In the genomic region with DNA sequence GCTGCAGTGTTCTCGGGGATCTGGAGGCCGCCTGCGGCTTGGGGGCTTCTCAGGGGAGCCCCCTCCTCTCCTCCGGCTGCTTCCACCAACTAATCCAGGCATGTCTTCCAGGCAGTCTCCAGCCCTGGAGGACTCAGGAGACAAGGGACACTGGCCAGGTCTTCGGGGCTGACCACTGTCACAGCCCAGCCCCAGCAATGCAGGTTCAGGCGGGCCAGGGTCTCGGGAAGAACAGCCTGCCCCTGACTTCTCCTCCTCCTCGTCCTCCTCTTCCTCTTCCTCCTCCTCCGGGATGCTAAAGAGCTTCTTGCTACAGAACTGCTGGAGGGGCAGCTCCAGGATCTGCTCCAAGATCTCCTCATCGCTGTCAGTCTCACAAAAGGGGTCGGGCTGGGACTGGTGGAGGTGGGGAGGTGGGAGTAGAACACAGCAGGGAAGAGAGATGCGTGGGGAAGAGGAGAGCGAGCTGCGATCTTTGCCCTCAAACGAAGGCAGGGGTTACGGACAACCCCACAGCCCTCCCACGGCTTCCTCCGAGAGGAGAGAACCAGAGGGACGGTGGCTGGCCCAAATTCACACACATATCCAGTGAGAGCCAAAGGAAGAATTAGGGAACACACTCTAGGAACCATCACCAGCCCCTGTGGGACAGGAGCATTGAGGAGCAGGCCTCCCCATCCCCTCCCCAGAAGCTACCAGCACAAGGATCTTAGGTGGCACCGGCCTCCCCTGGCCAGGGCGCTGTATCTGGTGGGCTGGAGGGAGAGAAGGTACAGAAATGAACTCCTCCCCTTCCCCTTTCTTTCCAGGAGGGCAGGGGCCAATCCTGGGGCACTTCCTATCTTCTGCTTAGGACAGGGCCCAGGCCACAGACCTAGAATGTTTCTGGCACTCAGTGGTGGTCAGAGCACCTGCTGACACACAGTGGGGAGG, we compare ENCODE assay signal across 26 cellular contexts. TPM values are rescaled to one million over a fixed set of nuclear protein-coding genes. Genes with fewer than 3 reads are reported as not detected.
DNase-seq lines count a peak whose midpoint lies in the region; ATAC-seq and TF ChIP-seq lines count a peak whose summit lies in the region.
"Had no signal": no experiment of that assay in that cellular context is flagged by ENCODE, and none has a peak within 500 bp of the region (broad histone marks: within the 10 kb centered on the region; RNA-seq: fewer than 3 reads in every experiment).

No MANE protein-coding gene starts in this region.

- no peaks in the 10 kb centered on the region for H3K79me2 ChIP-seq in neural progenitor cell (ENCODE audit: low read depth)

- H3K4me3 Mint-ChIP-seq in activated CD8-positive, alpha-beta memory T cell treated with anti-CD3 and anti-CD28 coated beads, Interleukin-2, amount 10 ng/mL, durations not matched to agents 7 days and 5 days: no peak overlapping the region
- H3K4me3 Mint-ChIP-seq in T-helper 17 cell (no peak overlapping the region), neural progenitor cell (no peak overlapping the region)
- H3K4me3 Mint-ChIP-seq: activated CD4-positive, alpha-beta T cell treated with anti-CD3 and anti-CD28 coated beads for 36 hours; nephron progenitor cell; stimulated activated effector memory CD8-positive, alpha-beta T cell treated with anti-CD3 and anti-CD28 coated beads, Interleukin-12 subunit alpha, Interleukin-12 subunit beta, amount 100 ng/mL, for 72 hours had no signal

- H3K4me1 Mint-ChIP-seq in activated CD8-positive, alpha-beta memory T cell treated with anti-CD3 and anti-CD28 coated beads, Interleukin-2, amount 10 ng/mL, durations not matched to agents 7 days and 5 days: no peaks in the 10 kb centered on the region
- H3K4me1 Mint-ChIP-seq in T-helper 17 cell (peaks cover under 1% of the 10 kb centered on the region), neural progenitor cell (peaks cover 30% of the 10 kb centered on the region)
- H3K4me1 Mint-ChIP-seq: stimulated activated effector memory CD8-positive, alpha-beta T cell treated with anti-CD3 and anti-CD28 coated beads, Interleukin-12 subunit alpha, Interleukin-12 subunit beta, amount 100 ng/mL, for 72 hours had no signal

- H3K36me3 Mint-ChIP-seq in activated CD8-positive, alpha-beta memory T cell treated with anti-CD3 and anti-CD28 coated beads, Interleukin-2, amount 10 ng/mL, durations not matched to agents 7 days and 5 days: peaks cover 2% of the 10 kb centered on the region
- H3K36me3 Mint-ChIP-seq in T-helper 17 cell (ENCODE audit: low read depth) (no peaks in the 10 kb centered on the region), neural progenitor cell (no peaks in the 10 kb centered on the region)

- CTCF ChIA-PET in activated CD8-positive, alpha-beta memory T cell treated with anti-CD3 and anti-CD28 coated beads, Interleukin-2, amount 10 ng/mL, durations not matched to agents 7 days and 5 days (lab: Charles Lee): interaction anchor here (1.3 to 2.1 kb wide), 3 partner anchors 8 to 108 kb away, joined by 3 to 6 read pairs (median 5); a partner anchor contains a TSS

- no peak overlapping the region for H2AFZ ChIP-seq in neural progenitor cell (replicated peaks)

- no peaks in the 10 kb centered on the region for H3K36me3 ChIP-seq in heart left ventricle
- no peaks in the 10 kb centered on the region for H3K36me3 ChIP-seq in lower lobe of right lung
- H3K36me3 ChIP-seq in neural progenitor cell: no peaks in the 10 kb centered on the region
- H3K36me3 ChIP-seq: heart right ventricle, left ventricle myocardium inferior, prostate gland had no signal

- no peak overlapping the region for H3K27ac ChIP-seq in heart left ventricle
- no peak overlapping the region for H3K27ac ChIP-seq in lower lobe of right lung
- no peak overlapping the region for H3K27ac ChIP-seq in neural progenitor cell
- H3K27ac ChIP-seq: C4-2B, heart right ventricle, KMS-11, left ventricle myocardium inferior, prostate gland, skin epidermis had no signal

- H3F3A ChIP-seq in neural progenitor cell (ENCODE audit: low read depth): no peaks in the 10 kb centered on the region

- WGBS in heart left ventricle, 4 donors: 66 to 80% (median 69%) methylated on average over 21 of the region's 21 CpGs

- no peak overlapping the region for H3K27ac Mint-ChIP-seq in activated CD8-positive, alpha-beta memory T cell treated with anti-CD3 and anti-CD28 coated beads, Interleukin-2, amount 10 ng/mL, durations not matched to agents 7 days and 5 days
- H3K27ac Mint-ChIP-seq in T-helper 17 cell (no peak overlapping the region), neural progenitor cell (no peak overlapping the region)
- H3K27ac Mint-ChIP-seq: activated CD4-positive, alpha-beta T cell treated with anti-CD3 and anti-CD28 coated beads for 36 hours; nephron progenitor cell; stimulated activated effector memory CD8-positive, alpha-beta T cell treated with anti-CD3 and anti-CD28 coated beads, Interleukin-12 subunit alpha, Interleukin-12 subunit beta, amount 100 ng/mL, for 72 hours had no signal

- no peaks in the 10 kb centered on the region for H4K20me1 ChIP-seq in neural progenitor cell (ENCODE audit: low read depth)

- no peaks in the 10 kb centered on the region for H3K9me3 ChIP-seq in heart left ventricle
- H3K9me3 ChIP-seq in lower lobe of right lung: no peaks in the 10 kb centered on the region
- no peaks in the 10 kb centered on the region for H3K9me3 ChIP-seq in T-helper 17 cell (ENCODE audit: control insufficient read depth, low read length, poor library complexity, severe bottlenecking)
- no peaks in the 10 kb centered on the region for H3K9me3 ChIP-seq in neural progenitor cell (ENCODE audit: low read depth)
- H3K9me3 ChIP-seq: heart right ventricle, left ventricle myocardium inferior, prostate gland had no signal

- DNase-seq in cardiac septum (ENCODE audit: low spot score) (peak; percentile 70), heart left ventricle (no peak), lower lobe of right lung (peak; percentile 47), ureter (ENCODE audit: low spot score) (peak; percentile 34), NCI-H2171 (lab: John Stamatoyannopoulos, UW) (no peak), T-helper 17 cell (no peak), neural progenitor cell (ENCODE audit: low spot score) (no peak)
- peak; percentile 35 for DNase-seq in activated CD8-positive, alpha-beta memory T cell treated with anti-CD3 and anti-CD28 coated beads, Interleukin-2, amount 10 ng/mL, durations not matched to agents 7 days and 5 days
- DNase-seq: activated CD4-positive, alpha-beta T cell treated with anti-CD3 and anti-CD28 coated beads for 36 hours; amniotic stem cell; DMS 273 treated with DMSO at 0.1 percent for 48 hours; heart right ventricle; left ventricle myocardium inferior; NCI-H1694 treated with DMSO at 0.1 percent for 48 hours; NCI-H748 treated with DMSO at 0.1 percent for 48 hours; nephron progenitor cell; stimulated activated CD4-positive, alpha-beta T cell treated with anti-CD3 and anti-CD28 coated beads, Interleukin-1b, Interleukin-23, amount 100 ng/mL, for 48 hours had no signal

- H3K4me3 ChIP-seq in heart left ventricle (no peak overlapping the region), lower lobe of right lung (no peak overlapping the region), neural progenitor cell (no peak overlapping the region)
- H3K4me3 ChIP-seq: heart right ventricle, left ventricle myocardium inferior, prostate gland, skin epidermis had no signal

- H3K9ac ChIP-seq in neural progenitor cell: no peak overlapping the region
- H3K9ac ChIP-seq: KMS-11 had no signal

- no peak overlapping the region for H3K4me2 ChIP-seq in neural progenitor cell
- H3K4me2 ChIP-seq: KMS-11 had no signal

- H3K9me3 Mint-ChIP-seq in activated CD8-positive, alpha-beta memory T cell treated with anti-CD3 and anti-CD28 coated beads, Interleukin-2, amount 10 ng/mL, durations not matched to agents 7 days and 5 days (ENCODE audit: low read depth): no peaks in the 10 kb centered on the region
- H3K9me3 Mint-ChIP-seq in neural progenitor cell: no peaks in the 10 kb centered on the region
- H3K9me3 Mint-ChIP-seq: nephron progenitor cell; stimulated activated effector memory CD8-positive, alpha-beta T cell treated with anti-CD3 and anti-CD28 coated beads, Interleukin-12 subunit alpha, Interleukin-12 subunit beta, amount 100 ng/mL, for 72 hours had no signal

- no peaks in the 10 kb centered on the region for H3K27me3 ChIP-seq in heart left ventricle
- no peaks in the 10 kb centered on the region for H3K27me3 ChIP-seq in lower lobe of right lung (ENCODE audit: low read depth)
- H3K27me3 ChIP-seq in neural progenitor cell: no peaks in the 10 kb centered on the region

- intact Hi-C loops in cardiac septum (cut with DNase I): no loop called here
- intact Hi-C loops in heart left ventricle (cut with DNase I): loop anchor here in 3 of 10 donors (5.0 to 10.0 kb wide), 2 partner anchors 136 to 138 kb away; no protein-coding TSS in a partner anchor
- intact Hi-C loops in lower lobe of right lung (cut with DNase I): no loop called here

- no peaks in the 10 kb centered on the region for H3K27me3 Mint-ChIP-seq in activated CD8-positive, alpha-beta memory T cell treated with anti-CD3 and anti-CD28 coated beads, Interleukin-2, amount 10 ng/mL, durations not matched to agents 7 days and 5 days
- H3K27me3 Mint-ChIP-seq in T-helper 17 cell (no peaks in the 10 kb centered on the region), neural progenitor cell (ENCODE audit: insufficient read depth, low read depth) (peaks cover 17% of the 10 kb centered on the region)
- H3K27me3 Mint-ChIP-seq: activated CD4-positive, alpha-beta T cell treated with anti-CD3 and anti-CD28 coated beads for 36 hours had no signal

- peaks cover 0 to 4% (median 0%) of the 10 kb centered on the region in 12 donors for H3K4me1 ChIP-seq in heart left ventricle
- no peaks in the 10 kb centered on the region for H3K4me1 ChIP-seq in lower lobe of right lung
- H3K4me1 ChIP-seq in neural progenitor cell: no peaks in the 10 kb centered on the region
- H3K4me1 ChIP-seq: left ventricle myocardium inferior, prostate gland had no signal

- no peak for TF ChIP-seq CTCF in heart left ventricle (IDR thresholded peaks at IDR 0.05)
- no peak for TF ChIP-seq CTCF in lower lobe of right lung (IDR thresholded peaks at IDR 0.05)
- TF ChIP-seq CTCF in neural progenitor cell (IDR thresholded peaks at IDR 0.05): no peak

- TF ChIP-seq POLR2A in heart left ventricle (IDR thresholded peaks at IDR 0.05): no peak

- ATAC-seq in heart left ventricle (no peak), lower lobe of right lung (peak in 1 of 2 donors; percentile 3), T-helper 17 cell (no peak)
- ATAC-seq in activated CD8-positive, alpha-beta memory T cell treated with anti-CD3 and anti-CD28 coated beads, Interleukin-2, amount 10 ng/mL, durations not matched to agents 7 days and 5 days: no peak
- ATAC-seq: activated CD4-positive, alpha-beta T cell treated with anti-CD3 and anti-CD28 coated beads for 36 hours; heart right ventricle; stimulated activated effector memory CD8-positive, alpha-beta T cell treated with anti-CD3 and anti-CD28 coated beads, Interleukin-12 subunit alpha, Interleukin-12 subunit beta, amount 100 ng/mL, for 72 hours had no signal

RNA-seq across cellular contexts. Expression of a gene that starts 19.3 kb away (rescaled TPM):
- total RNA-seq in cardiac septum (10.7 TPM), heart left ventricle (10 to 100 TPM in 6 of 9 donors, 1 to 10 TPM in 3; 5.1 to 23.1 (median 13.3) TPM), lower lobe of right lung (20.2 TPM), ureter (21.0 TPM), T-helper 17 cell (10 to 100 TPM; 30.5 to 32.8 TPM), neural progenitor cell (ENCODE audit: low replicate concordance) (13.8 and 48.7 TPM in 2 replicates)
- polyA plus RNA-seq in heart left ventricle: 10 to 100 TPM in 1 of 2 donors, 1 to 10 TPM in 1; 1.6 to 19.0 TPM
- 10 to 100 TPM; 25.6 to 66.3 TPM for total RNA-seq in activated CD8-positive, alpha-beta memory T cell treated with anti-CD3 and anti-CD28 coated beads, Interleukin-2, amount 10 ng/mL, durations not matched to agents 7 days and 5 days
- total RNA-seq: dermis microvascular lymphatic vessel endothelial cell, G401 had no signal

RNA-seq across cellular contexts. Expression of a gene that starts 28.5 kb away (rescaled TPM):
- total RNA-seq in cardiac septum: 0.94 TPM
- 1 to 10 TPM in 1 of 9 donors, under 1 TPM in 5, not detected in 3; 0.12 to 2.8 (median 0.35) TPM for total RNA-seq in heart left ventricle
- under 1 TPM in 1 of 2 donors, not detected in 1; 0.11 TPM for polyA plus RNA-seq in heart left ventricle
- total RNA-seq in activated CD8-positive, alpha-beta memory T cell treated with anti-CD3 and anti-CD28 coated beads, Interleukin-2, amount 10 ng/mL, durations not matched to agents 7 days and 5 days: under 1 TPM in 1 of 2 experiments, not detected in 1; 0.09 TPM
- total RNA-seq in lower lobe of right lung: 1.1 TPM
- total RNA-seq in ureter: 0.23 TPM
- under 1 TPM in 1 of 2 donors, not detected in 1; 0.07 TPM for total RNA-seq in T-helper 17 cell
- not detected in 2 replicates for total RNA-seq in neural progenitor cell (ENCODE audit: low replicate concordance)
- total RNA-seq: dermis microvascular lymphatic vessel endothelial cell, G401, HT1080 had no signal
- polyA plus RNA-seq: AG04450 had no signal

RNA-seq across cellular contexts. Expression of a gene that starts 42.8 kb away (rescaled TPM):
- 49.4 TPM for total RNA-seq in cardiac septum
- 10 to 100 TPM; 44.1 to 69.9 (median 58.0) TPM for total RNA-seq in heart left ventricle
- polyA plus RNA-seq in heart left ventricle: 10 to 100 TPM; 53.9 to 92.7 TPM
- 100 to 1,000 TPM in 1 of 2 experiments, 10 to 100 TPM in 1; 63.3 to 127 TPM for total RNA-seq in activated CD8-positive, alpha-beta memory T cell treated with anti-CD3 and anti-CD28 coated beads, Interleukin-2, amount 10 ng/mL, durations not matched to agents 7 days and 5 days
- 82.4 TPM for total RNA-seq in lower lobe of right lung
- 55.2 TPM for total RNA-seq in ureter
- 10 to 100 TPM; 41.3 to 50.6 TPM for total RNA-seq in T-helper 17 cell
- total RNA-seq in neural progenitor cell (ENCODE audit: low replicate concordance): 60.2 and 103 TPM in 2 replicates

Comparison
In these comparisons a context has a peak if more than half of its experiments do, and no peak if none do; other contexts are left out.
1. DNase-seq: peak in cardiac septum (single experiment), activated CD8-positive, alpha-beta memory T cell treated with anti-CD3 and anti-CD28 coated beads, Interleukin-2, amount 10 ng/mL, durations not matched to agents 7 days and 5 days (single experiment), lower lobe of right lung (single experiment) and ureter (single experiment); none in heart left ventricle (0 of 5), NCI-H2171 (single experiment), T-helper 17 cell (0 of 3) and neural progenitor cell (single experiment).